In the genomic region with DNA sequence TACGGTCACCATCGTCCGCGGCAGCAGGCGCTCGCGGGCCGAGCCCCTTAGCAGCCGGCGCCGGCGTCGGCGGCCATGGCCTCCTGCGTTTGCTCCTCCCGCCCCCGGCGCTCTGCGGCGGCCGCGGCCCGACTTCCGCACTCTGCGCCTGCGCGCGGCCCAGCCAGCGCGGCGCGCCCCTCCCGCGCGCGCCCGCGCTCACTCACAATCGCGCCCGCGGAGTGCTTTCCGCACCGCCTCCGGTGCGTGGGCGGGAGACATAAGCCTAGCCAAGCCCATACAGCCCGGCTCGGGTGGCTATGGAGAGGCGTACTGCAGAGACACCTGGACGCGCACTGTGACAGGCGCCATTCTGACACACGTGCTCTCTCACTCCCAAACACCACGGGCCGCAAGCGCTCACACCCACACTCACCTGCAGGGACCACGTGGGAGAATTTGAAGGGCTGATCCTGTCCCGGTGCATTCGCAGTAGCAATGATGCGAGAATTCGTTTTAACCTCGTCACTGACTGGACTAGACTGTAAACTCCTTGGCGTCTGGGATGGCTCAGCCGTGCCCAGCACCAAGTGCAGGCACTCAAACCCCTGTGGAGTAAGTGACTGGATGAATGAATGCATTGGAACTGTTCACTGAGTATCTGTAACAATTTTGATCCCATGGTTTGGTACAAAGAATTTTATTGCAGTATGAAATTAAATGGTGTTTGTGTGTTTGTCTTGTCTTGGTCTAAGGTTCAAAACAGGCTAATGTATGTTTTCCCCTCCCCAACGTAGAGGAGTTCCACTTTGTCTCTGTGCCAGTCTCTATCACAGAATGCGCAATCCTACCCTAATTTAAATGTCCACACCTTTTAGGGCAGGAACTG, we compare ENCODE assay signal across 8 cellular contexts. TPM values are rescaled to one million over a fixed set of nuclear protein-coding genes. Genes with fewer than 3 reads are reported as not detected.
DNase-seq lines count a peak whose midpoint lies in the region; ATAC-seq and TF ChIP-seq lines count a peak whose summit lies in the region.

A gene with protein sequence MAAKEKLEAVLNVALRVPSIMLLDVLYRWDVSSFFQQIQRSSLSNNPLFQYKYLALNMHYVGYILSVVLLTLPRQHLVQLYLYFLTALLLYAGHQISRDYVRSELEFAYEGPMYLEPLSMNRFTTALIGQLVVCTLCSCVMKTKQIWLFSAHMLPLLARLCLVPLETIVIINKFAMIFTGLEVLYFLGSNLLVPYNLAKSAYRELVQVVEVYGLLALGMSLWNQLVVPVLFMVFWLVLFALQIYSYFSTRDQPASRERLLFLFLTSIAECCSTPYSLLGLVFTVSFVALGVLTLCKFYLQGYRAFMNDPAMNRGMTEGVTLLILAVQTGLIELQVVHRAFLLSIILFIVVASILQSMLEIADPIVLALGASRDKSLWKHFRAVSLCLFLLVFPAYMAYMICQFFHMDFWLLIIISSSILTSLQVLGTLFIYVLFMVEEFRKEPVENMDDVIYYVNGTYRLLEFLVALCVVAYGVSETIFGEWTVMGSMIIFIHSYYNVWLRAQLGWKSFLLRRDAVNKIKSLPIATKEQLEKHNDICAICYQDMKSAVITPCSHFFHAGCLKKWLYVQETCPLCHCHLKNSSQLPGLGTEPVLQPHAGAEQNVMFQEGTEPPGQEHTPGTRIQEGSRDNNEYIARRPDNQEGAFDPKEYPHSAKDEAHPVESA (minus strand): TSS at position 116 of the 868 bp plus-strand sequence. CDS start 5,936 bp downstream, outside the sequence.

- ATAC-seq in HG02981 (IDR thresholded peaks at IDR 0.05; ENCODE audit: unreplicated experiment) = peak; percentile 65

- no peaks in the 10 kb centered on the region for H3K27me3 ChIP-seq in skeletal muscle tissue (ENCODE audit: control insufficient read depth in 3 of 3, insufficient read depth in 3 of 3, low read length in 3 of 3)

- no peaks in the 10 kb centered on the region for H3K36me3 Mint-ChIP-seq in brain

- H3K36me3 ChIP-seq in skeletal muscle tissue (ENCODE audit: control insufficient read depth in 3 of 3, insufficient read depth in 3 of 3, low read length in 3 of 3) = no peaks in the 10 kb centered on the region

- DNase-seq in NCI-H1417 (lab: John Stamatoyannopoulos, UW) (peak; percentile 74 to 83 (median 75)), NCI-H1417 treated with DMSO at 0.1 percent for 48 hours (lab: John Stamatoyannopoulos, UW) (no peak), NCI-H2107 (lab: John Stamatoyannopoulos, UW) (peak; percentile 40), UCSD-AML1 (lab: John Stamatoyannopoulos, UW; ENCODE audit: unreplicated experiment) (peak; percentile 89)

- peak within 1 kb of the TSS; percentile 85 for H3K4me3 ChIP-seq in iPS-18c (ENCODE audit: insufficient read depth, low read depth, low read length)
- peak within 1 kb of the TSS; percentile 86 to 93 (median 93) for H3K4me3 ChIP-seq in skeletal muscle tissue (ENCODE audit: low read length in 3 of 3)

- H3K9ac ChIP-seq in skeletal muscle tissue (ENCODE audit: low read depth in 1 of 3, low read length in 3 of 3) = peak within 1 kb of the TSS; percentile 82 to 97 (median 83)

- peak within 1 kb of the TSS; percentile 93 to 100 (median 96) for H3K4me3 Mint-ChIP-seq in brain

- peak within 1 kb of the TSS; percentile 91 for H3K27ac ChIP-seq in skeletal muscle tissue (ENCODE audit: low read depth, low read length)

- H3K4me1 Mint-ChIP-seq in brain = peaks cover 64% of the 10 kb centered on the region

- no peak for TF ChIP-seq CTCF in brain (conservative IDR thresholded peaks at IDR 0.05)

- H3K9me3 ChIP-seq in iPS-18c (ENCODE audit: control insufficient read depth, insufficient read depth, low read length) (no peaks in the 10 kb centered on the region), skeletal muscle tissue (ENCODE audit: control insufficient read depth in 3 of 3, low read length in 3 of 3) (no peaks in the 10 kb centered on the region)

- H3K27ac Mint-ChIP-seq in brain = peak within 1 kb of the TSS; percentile 97 to 100 (median 99)

- peaks cover 5% of the 10 kb centered on the region for H3K27me3 Mint-ChIP-seq in brain

- peaks cover 0 to 4% (median 0%) of the 10 kb centered on the region in 5 experiments for H3K9me3 Mint-ChIP-seq in brain

- H3K4me1 ChIP-seq in skeletal muscle tissue (ENCODE audit: control insufficient read depth in 3 of 3, insufficient read depth in 3 of 3, low read length in 3 of 3) = peaks cover 4 to 19% (median 7%) of the 10 kb centered on the region in 3 donors

RNA-seq across cellular contexts. Expression of the gene that starts here (rescaled TPM):
- 33.5 TPM for polyA plus RNA-seq in brain (ENCODE audit: insufficient read depth, low read depth, low replicate concordance)
- 44.9 TPM for total RNA-seq in skeletal muscle tissue
